In genomic region chr2:241833938-241834852, GRCh38 we compare ENCODE assay signal across 2 cellular contexts.
TF ChIP-seq lines count a peak whose summit lies in the region.

No MANE protein-coding gene starts in this region.

TF ChIP-seq in IMR-90, 13 proteins besides CTCF, POLR2A, EP300 and RAD21:
- TF ChIP-seq RCOR1 (IDR thresholded peaks at IDR 0.05; ENCODE audit: insufficient replicate concordance, low read length) (no peak), MAFK (IDR thresholded peaks at IDR 0.05; ENCODE audit: low read depth, low read length) (no peak), CEBPB (IDR thresholded peaks at IDR 0.05; ENCODE audit: low read depth, low read length) (no peak), FOS (IDR thresholded peaks at IDR 0.05; ENCODE audit: low read depth, low read length) (no peak), SMC3 (IDR thresholded peaks at IDR 0.05; ENCODE audit: low read depth, low read length) (no peak), USF2 (IDR thresholded peaks at IDR 0.05; ENCODE audit: low read depth, low read length) (no peak), MXI1 (IDR thresholded peaks at IDR 0.05; ENCODE audit: borderline replicate concordance, low read depth, low read length) (no peak), CHD1 (IDR thresholded peaks at IDR 0.05; ENCODE audit: low read depth, low read length) (no peak), ELK1 (IDR thresholded peaks at IDR 0.05; ENCODE audit: borderline replicate concordance, low read depth, low read length) (no peak), RFX5 (IDR thresholded peaks at IDR 0.05; ENCODE audit: low read depth, low read length) (no peak), MAZ (IDR thresholded peaks at IDR 0.05; ENCODE audit: borderline replicate concordance, low read depth, low read length) (no peak)

TF ChIP-seq in WTC11, 78 proteins besides CTCF, POLR2A, EP300 and RAD21:
- TF ChIP-seq FOXK1 (CRISPR knock-in tag; IDR thresholded peaks at IDR 0.05) (no peak), ZNF121 (CRISPR knock-in tag; IDR thresholded peaks at IDR 0.05) (no peak), NR1H2 (CRISPR knock-in tag; IDR thresholded peaks at IDR 0.05) (no peak), SOX15 (CRISPR knock-in tag; IDR thresholded peaks at IDR 0.05) (no peak), ESRRA (CRISPR knock-in tag; IDR thresholded peaks at IDR 0.05; ENCODE audit: borderline replicate concordance) (no peak), ZNF425 (CRISPR knock-in tag; conservative IDR thresholded peaks at IDR 0.05) (no peak), FOXP1 (CRISPR knock-in tag; IDR thresholded peaks at IDR 0.05; ENCODE audit: borderline replicate concordance) (no peak), TEAD1 (CRISPR knock-in tag; IDR thresholded peaks at IDR 0.05) (no peak), ZMAT4 (CRISPR knock-in tag; IDR thresholded peaks at IDR 0.05) (no peak), ETV6 (CRISPR knock-in tag; IDR thresholded peaks at IDR 0.05) (no peak), IRF2 (CRISPR knock-in tag; IDR thresholded peaks at IDR 0.05; ENCODE audit: borderline replicate concordance, low read depth) (no peak), ATF1 (CRISPR knock-in tag; IDR thresholded peaks at IDR 0.05) (no peak), ATF2 (CRISPR knock-in tag; IDR thresholded peaks at IDR 0.05; ENCODE audit: borderline replicate concordance, low read depth) (no peak), AR (CRISPR knock-in tag; IDR thresholded peaks at IDR 0.05) (no peak), ZNF263 (CRISPR knock-in tag; IDR thresholded peaks at IDR 0.05; ENCODE audit: low read depth) (no peak)
